In the genomic region with DNA sequence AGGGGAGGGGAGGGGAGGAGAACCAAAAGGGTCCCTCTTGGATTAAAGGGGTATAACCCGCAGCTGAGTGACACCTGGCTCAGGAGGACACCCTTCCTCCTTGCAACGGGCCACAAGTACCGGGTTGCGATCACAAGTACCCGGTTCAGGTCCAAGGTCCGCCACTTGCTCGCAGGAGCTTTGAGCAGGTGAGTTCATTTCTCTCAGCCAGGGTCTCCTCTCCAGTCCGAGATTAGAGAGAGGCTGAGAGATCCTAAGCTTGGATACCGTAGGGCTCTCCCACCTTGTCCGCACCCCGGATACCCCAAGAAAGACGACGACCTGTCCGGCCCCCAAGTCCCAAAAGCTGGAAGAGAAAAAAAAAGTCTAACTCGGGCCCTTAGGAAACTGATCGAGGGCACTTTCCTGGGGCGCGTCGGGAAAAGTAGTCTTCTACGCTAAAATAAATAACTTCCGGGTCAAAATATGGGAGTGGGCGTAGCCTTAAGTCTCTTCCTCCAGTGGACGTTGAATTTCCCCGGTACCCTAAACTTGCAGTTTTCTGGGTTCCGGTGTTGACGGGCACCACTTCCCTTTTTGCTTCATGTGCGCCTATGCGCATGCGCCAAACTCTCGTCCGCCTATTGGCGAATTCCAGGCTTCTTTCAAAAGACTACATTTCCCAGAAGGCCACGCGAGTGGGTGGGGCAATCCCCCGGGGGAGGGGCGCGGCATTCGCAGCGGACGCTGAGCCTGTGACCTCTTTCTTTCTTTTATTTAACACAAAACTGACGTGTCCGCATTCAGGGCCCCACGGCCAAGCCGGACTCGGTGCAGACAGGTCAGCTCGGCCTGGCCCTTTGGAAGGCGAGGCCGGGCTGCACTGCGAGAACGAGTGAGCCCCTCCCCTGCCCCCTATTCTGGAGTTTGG, we compare ENCODE assay signal across 8 cellular contexts. TPM values are rescaled to one million over a fixed set of nuclear protein-coding genes. Genes with fewer than 3 reads are reported as not detected.
DNase-seq lines count a peak whose midpoint lies in the region; ATAC-seq and TF ChIP-seq lines count a peak whose summit lies in the region.

No MANE protein-coding gene starts in this region.

- peak overlapping the region; percentile 90 for H3K4me2 ChIP-seq in osteoblast (ENCODE audit: insufficient read depth, low read length)

- TF ChIP-seq CTCF in osteoblast (IDR thresholded peaks at IDR 0.05; ENCODE audit: extremely low read depth, low read depth, low read length) (no peak), thoracic aorta (IDR thresholded peaks at IDR 0.05) (no peak)

- intact Hi-C loops in head of caudate nucleus (cut with DNase I), result loop anchor here (5.0 kb wide), 1 partner anchor 36 kb away; a partner anchor contains a TSS

- H3K9me3 ChIP-seq in osteoblast (ENCODE audit: low read depth, low read length), result no peaks in the 10 kb centered on the region
- no peaks in the 10 kb centered on the region for H3K9me3 ChIP-seq in thoracic aorta

- peak overlapping the region; percentile 91 for H2AFZ ChIP-seq in osteoblast (ENCODE audit: low read length)

- peaks cover 8% of the 10 kb centered on the region for H3K4me1 Mint-ChIP-seq in activated naive CD8-positive, alpha-beta T cell treated with anti-CD3 and anti-CD28 coated beads for 36 hours

- H3K27me3 ChIP-seq in osteoblast (ENCODE audit: insufficient read depth, low read length), result no peaks in the 10 kb centered on the region
- H3K27me3 ChIP-seq in thoracic aorta (replicated peaks; ENCODE audit: insufficient read depth), result no peaks in the 10 kb centered on the region

- peak; percentile 52 for TF ChIP-seq POLR2A in GM10847 (IDR thresholded peaks at IDR 0.05; ENCODE audit: extremely low read depth, insufficient read length)

- DNase-seq in NCI-H1105 (lab: John Stamatoyannopoulos, UW) (peak; percentile 99), SKM-1 (lab: John Stamatoyannopoulos, UW; ENCODE audit: unreplicated experiment) (peak; percentile 99), head of caudate nucleus (peak; percentile 93 to 100 (median 99)), osteoblast (ENCODE audit: insufficient read length, low spot score, missing footprints) (peak; percentile 100), thoracic aorta (ENCODE audit: low spot score) (peak; percentile 89)
- DNase-seq in activated naive CD8-positive, alpha-beta T cell treated with anti-CD3 and anti-CD28 coated beads for 36 hours, result peak; percentile 98

- H3K36me3 Mint-ChIP-seq in activated naive CD8-positive, alpha-beta T cell treated with anti-CD3 and anti-CD28 coated beads for 36 hours, result no peaks in the 10 kb centered on the region

- H3K27ac ChIP-seq in osteoblast (ENCODE audit: low read depth, low read length), result peak overlapping the region; percentile 77
- peak overlapping the region; percentile 87 to 91 for H3K27ac ChIP-seq in thoracic aorta

- peaks cover 11% of the 10 kb centered on the region for H3K79me2 ChIP-seq in osteoblast (ENCODE audit: insufficient read depth, low read length)

- H3K36me3 ChIP-seq in osteoblast (ENCODE audit: insufficient read depth, low read length), result no peaks in the 10 kb centered on the region
- no peaks in the 10 kb centered on the region for H3K36me3 ChIP-seq in thoracic aorta

- peak overlapping the region; percentile 82 for H3K27ac Mint-ChIP-seq in activated naive CD8-positive, alpha-beta T cell treated with anti-CD3 and anti-CD28 coated beads for 36 hours

- H3K4me1 ChIP-seq in osteoblast (ENCODE audit: insufficient read depth, low read length) (peaks cover 17% of the 10 kb centered on the region), thoracic aorta (ENCODE audit: control insufficient read depth in 1 of 2, low read depth in 2 of 2) (peaks cover 13 to 24% of the 10 kb centered on the region in 2 donors)

- no peaks in the 10 kb centered on the region for H3K9me3 Mint-ChIP-seq in activated naive CD8-positive, alpha-beta T cell treated with anti-CD3 and anti-CD28 coated beads for 36 hours

- peak overlapping the region; percentile 87 for H3K4me3 Mint-ChIP-seq in activated naive CD8-positive, alpha-beta T cell treated with anti-CD3 and anti-CD28 coated beads for 36 hours

- H3K4me3 ChIP-seq in osteoblast (ENCODE audit: insufficient read depth, low read length) (peak overlapping the region; percentile 81), thoracic aorta (peak overlapping the region; percentile 82)

- no peaks in the 10 kb centered on the region for H3K27me3 Mint-ChIP-seq in activated naive CD8-positive, alpha-beta T cell treated with anti-CD3 and anti-CD28 coated beads for 36 hours

- ATAC-seq in HG02642 (IDR thresholded peaks at IDR 0.05; ENCODE audit: poor library complexity, unreplicated experiment) (peak; percentile 90), thoracic aorta (ENCODE audit: insufficient number of reproducible peaks, low FRiP score, low read depth) (peak; percentile 100)

- H4K20me1 ChIP-seq in osteoblast (ENCODE audit: insufficient read depth, low read length), result no peaks in the 10 kb centered on the region

RNA-seq across cellular contexts. Expression of a gene that starts 4.4 kb away (rescaled TPM):
- total RNA-seq in activated naive CD8-positive, alpha-beta T cell treated with anti-CD3 and anti-CD28 coated beads for 36 hours, result not detected
- not detected in 2 replicates for total RNA-seq in osteoblast
- not detected for total RNA-seq in thoracic aorta

RNA-seq across cellular contexts. Expression of a gene that starts 8.6 kb away (rescaled TPM):
- total RNA-seq in activated naive CD8-positive, alpha-beta T cell treated with anti-CD3 and anti-CD28 coated beads for 36 hours, result under 1 TPM; 0.20 to 0.31 TPM
- total RNA-seq in osteoblast, result 0.59 and 1.1 TPM in 2 replicates
- 1 to 10 TPM; 1.7 to 2.7 TPM for total RNA-seq in thoracic aorta

RNA-seq across cellular contexts. Expression of a gene that starts 9.4 kb away (rescaled TPM):
- 10 to 100 TPM; 66.7 to 68.0 TPM for total RNA-seq in activated naive CD8-positive, alpha-beta T cell treated with anti-CD3 and anti-CD28 coated beads for 36 hours
- total RNA-seq in osteoblast (16.2 and 27.9 TPM in 2 replicates), thoracic aorta (10 to 100 TPM in 1 of 2 donors, 1 to 10 TPM in 1; 8.9 to 27.5 TPM)

RNA-seq across cellular contexts. Expression of a gene that starts 19.3 kb away (rescaled TPM):
- not detected for total RNA-seq in activated naive CD8-positive, alpha-beta T cell treated with anti-CD3 and anti-CD28 coated beads for 36 hours
- total RNA-seq in osteoblast (not detected in 2 replicates), thoracic aorta (not detected)

RNA-seq across cellular contexts. Expression of a gene that starts 36.4 kb away (rescaled TPM):
- total RNA-seq in activated naive CD8-positive, alpha-beta T cell treated with anti-CD3 and anti-CD28 coated beads for 36 hours, result 10 to 100 TPM; 54.3 to 56.0 TPM
- total RNA-seq in osteoblast, result 45.6 and 56.3 TPM in 2 replicates
- total RNA-seq in thoracic aorta, result 100 to 1,000 TPM in 1 of 2 donors, 10 to 100 TPM in 1; 93.2 to 107 TPM

Comparison
In these comparisons a context has a peak if more than half of its experiments do, and no peak if none do; other contexts are left out.
1. Peak in every context shown above with its lines: DNase-seq, ATAC-seq, H3K4me3 ChIP-seq and H3K27ac ChIP-seq.